In genomic region chr11:19321351-19321750, GRCh38 we compare ENCODE assay signal across 27 cellular contexts.
"Had no signal": no experiment of that assay in that cellular context is flagged by ENCODE, and none has a peak within 500 bp of the region (broad histone marks: within the 10 kb centered on the region; RNA-seq: fewer than 3 reads in every experiment).

No MANE protein-coding gene starts in this region.

- H3K4me3 ChIP-seq: coronary artery, dorsolateral prefrontal cortex, esophagus squamous epithelium, gastrocnemius medialis, heart right ventricle, left lung, lower lobe of right lung had no signal

- ATAC-seq: esophagus mucosa; left lung; lower lobe of right lung; naive thymus-derived CD4-positive, alpha-beta T cell had no signal

- H3K36me3 ChIP-seq: esophagus squamous epithelium, gastrocnemius medialis, heart right ventricle, left lung, lower lobe of right lung had no signal

- H3K9me3 ChIP-seq: esophagus squamous epithelium, gastrocnemius medialis, heart right ventricle, left lung, lower lobe of right lung had no signal

- H3K4me1 ChIP-seq: left lung had no signal

- H3K4me3 Mint-ChIP-seq: immature natural killer cell; memory B cell; naive thymus-derived CD4-positive, alpha-beta T cell had no signal

- H3K27me3 ChIP-seq: gastrocnemius medialis, left lung had no signal

- H3K27ac ChIP-seq: coronary artery, dorsolateral prefrontal cortex, epithelial cell of prostate, esophagus squamous epithelium, gastrocnemius medialis, heart right ventricle, left lung, lower lobe of right lung had no signal

- DNase-seq: dermis blood vessel endothelial cell; dorsolateral prefrontal cortex; effector CD4-positive, alpha-beta T cell; effector memory CD4-positive, alpha-beta T cell; erythroblast; esophagus squamous epithelium; foreskin fibroblast; gastrocnemius medialis; glutamatergic neuron; head of caudate nucleus; hippocampal formation; immature natural killer cell; islet precursor cell; left cardiac atrium; left lung; left ventricle myocardium superior; lower lobe of right lung; mesendoderm; midbrain; naive thymus-derived CD4-positive, alpha-beta T cell had no signal

- H3K27ac Mint-ChIP-seq: immature natural killer cell; memory B cell; naive thymus-derived CD4-positive, alpha-beta T cell had no signal

- H3K9me3 Mint-ChIP-seq: immature natural killer cell had no signal

- H3K36me3 Mint-ChIP-seq: immature natural killer cell; memory B cell; naive thymus-derived CD4-positive, alpha-beta T cell had no signal

- FAIRE-seq: colon, endometrium had no signal

- H3K4me1 Mint-ChIP-seq: immature natural killer cell; memory B cell; naive thymus-derived CD4-positive, alpha-beta T cell had no signal
